Comparison of ENCODE assay signal across 8 cellular contexts in the genomic region with DNA sequence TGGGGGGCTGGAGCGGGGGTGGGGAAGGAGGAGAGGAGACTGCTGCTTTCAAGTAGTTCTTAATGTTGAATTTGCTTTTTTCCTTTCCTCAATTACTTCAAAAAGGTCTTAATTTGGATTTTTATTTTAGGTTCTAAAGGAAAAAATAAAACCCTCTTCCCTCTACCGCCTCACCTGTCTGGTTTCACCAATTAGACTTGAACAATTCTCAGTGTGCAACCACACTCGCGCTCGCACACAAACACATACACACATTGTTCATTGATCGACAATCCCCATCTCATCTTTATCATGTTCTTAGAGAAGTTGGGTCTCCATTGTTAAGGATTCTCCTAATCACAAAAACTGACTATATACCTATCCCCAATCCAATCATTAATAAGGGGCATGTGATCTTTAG.
A peak's percentile ranks its signal among the peaks of the same experiment; 100 is the strongest.
DNase-seq lines count a peak whose midpoint lies in the region; FAIRE-seq and TF ChIP-seq lines count a peak whose summit lies in the region.

No MANE protein-coding gene starts in this region.

- no peak for DNase-seq in activated T-cell treated with anti-CD3 and anti-CD28 coated beads, Interleukin-2, amount 50 U/mL, for 24 hours
- DNase-seq in activated T-cell treated with anti-CD3 and anti-CD28 coated beads for 4 hours (no peak), kidney (no peak), testis (no peak), GOT3 (lab: John Stamatoyannopoulos, UW) (no peak), NCI-H69 (lab: John Stamatoyannopoulos, UW) (no peak)
- no peak for DNase-seq in activated naive CD8-positive, alpha-beta T cell treated with anti-CD3 and anti-CD28 coated beads for 36 hours
- DNase-seq in stimulated activated CD4-positive, alpha-beta T cell treated with anti-CD3 and anti-CD28 coated beads, Interleukin-12 subunit alpha, Interleukin-12 subunit beta, amount 100 ng/mL, for 4 hours = no peak

- H3K4me1 Mint-ChIP-seq in activated T-cell treated with anti-CD3 and anti-CD28 coated beads, Interleukin-2, amount 50 U/mL, for 24 hours (ENCODE audit: low read depth) = peaks cover 61% of the 10 kb centered on the region
- H3K4me1 Mint-ChIP-seq in activated naive CD8-positive, alpha-beta T cell treated with anti-CD3 and anti-CD28 coated beads for 36 hours = peaks cover 43% of the 10 kb centered on the region

- peaks cover 6 to 7% of the 10 kb centered on the region in 2 donors for H3K4me1 ChIP-seq in kidney (ENCODE audit: control insufficient read depth in 1 of 2, insufficient read depth in 1 of 2, low read depth in 1 of 2, low read length in 2 of 2)
- H3K4me1 ChIP-seq in testis = no peaks in the 10 kb centered on the region

- peak overlapping the region; percentile 81 for H3K4me3 ChIP-seq in kidney (ENCODE audit: low read length in 2 of 2)
- H3K4me3 ChIP-seq in testis = peak overlapping the region; percentile 39 to 63

- H3K4me3 Mint-ChIP-seq in activated T-cell treated with anti-CD3 and anti-CD28 coated beads, Interleukin-2, amount 50 U/mL, for 24 hours = peak overlapping the region; percentile 84
- H3K4me3 Mint-ChIP-seq in activated naive CD8-positive, alpha-beta T cell treated with anti-CD3 and anti-CD28 coated beads for 36 hours = peak overlapping the region; percentile 85

- no peak for FAIRE-seq in kidney (lab: Jason Lieb, UNC)

- H3K27me3 ChIP-seq in testis = no peaks in the 10 kb centered on the region

- H3K9me3 Mint-ChIP-seq in activated T-cell treated with anti-CD3 and anti-CD28 coated beads, Interleukin-2, amount 50 U/mL, for 24 hours = peaks cover 2% of the 10 kb centered on the region
- H3K9me3 Mint-ChIP-seq in activated naive CD8-positive, alpha-beta T cell treated with anti-CD3 and anti-CD28 coated beads for 36 hours = no peaks in the 10 kb centered on the region

- peak overlapping the region in 1 of 2 donors; percentile 51 for H3K9ac ChIP-seq in kidney (ENCODE audit: low read length in 2 of 2)

- TF ChIP-seq CTCF in kidney (IDR thresholded peaks at IDR 0.05; ENCODE audit: borderline replicate concordance, extremely low read depth, insufficient read depth) (no peak), testis (IDR thresholded peaks at IDR 0.05) (no peak)

- H3K36me3 Mint-ChIP-seq in activated T-cell treated with anti-CD3 and anti-CD28 coated beads, Interleukin-2, amount 50 U/mL, for 24 hours (ENCODE audit: low read depth) = peaks cover 6% of the 10 kb centered on the region
- peaks cover 5% of the 10 kb centered on the region for H3K36me3 Mint-ChIP-seq in activated naive CD8-positive, alpha-beta T cell treated with anti-CD3 and anti-CD28 coated beads for 36 hours

- H3K36me3 ChIP-seq in kidney (ENCODE audit: control insufficient read depth in 1 of 2, insufficient read depth in 2 of 2, low read length in 2 of 2) = no peaks in the 10 kb centered on the region
- no peaks in the 10 kb centered on the region for H3K36me3 ChIP-seq in testis (ENCODE audit: low read depth, missing control alignments)

- no peaks in the 10 kb centered on the region for H3K9me3 ChIP-seq in kidney (ENCODE audit: control insufficient read depth in 1 of 2, low read length in 2 of 2)
- H3K9me3 ChIP-seq in testis = no peaks in the 10 kb centered on the region

- H3K27ac Mint-ChIP-seq in activated T-cell treated with anti-CD3 and anti-CD28 coated beads, Interleukin-2, amount 50 U/mL, for 24 hours = peak overlapping the region; percentile 97
- peak overlapping the region; percentile 91 for H3K27ac Mint-ChIP-seq in activated naive CD8-positive, alpha-beta T cell treated with anti-CD3 and anti-CD28 coated beads for 36 hours

- H3K27ac ChIP-seq in kidney (ENCODE audit: low read depth in 2 of 2, low read length in 2 of 2) (peak overlapping the region in 1 of 2 donors; percentile 59), testis (peak overlapping the region; percentile 79 to 85)

- no peak for TF ChIP-seq POLR2A in testis (IDR thresholded peaks at IDR 0.05)

- 52 to 69% methylated on average over 6 of the region's 6 CpGs for WGBS in testis, 2 donors

- H3K27me3 Mint-ChIP-seq in activated T-cell treated with anti-CD3 and anti-CD28 coated beads, Interleukin-2, amount 50 U/mL, for 24 hours = no peaks in the 10 kb centered on the region
- H3K27me3 Mint-ChIP-seq in activated naive CD8-positive, alpha-beta T cell treated with anti-CD3 and anti-CD28 coated beads for 36 hours = peaks cover 7% of the 10 kb centered on the region

- intact Hi-C loops in kidney (cut with DNase I) = no loop called here
- intact Hi-C loops in testis (cut with DNase I; ENCODE audit: low total_unique reads) = no loop called here
